Comparison of ENCODE assay signal across 9 cellular contexts in genomic region chr2:200705305-200705985, GRCh38.
A peak's percentile ranks its signal among the peaks of the same experiment; 100 is the strongest.
DNase-seq lines count a peak whose midpoint lies in the region; ATAC-seq and TF ChIP-seq lines count a peak whose summit lies in the region.
"Had no signal": no experiment of that assay in that cellular context is flagged by ENCODE, and none has a peak within 500 bp of the region (broad histone marks: within the 10 kb centered on the region; RNA-seq: fewer than 3 reads in every experiment).

No MANE protein-coding gene starts in this region.

- H3K4me1 ChIP-seq in Peyer's patch, result peaks cover 0 to 13% (median 0%) of the 10 kb centered on the region in 4 donors

- no peaks in the 10 kb centered on the region for H3K9me3 Mint-ChIP-seq in activated T-helper 2 cell treated with anti-CD3 and anti-CD28 coated beads, Interferon-gamma antibody, Interleukin-2, Interleukin-4, amounts not matched to agents 10 μg/mL and 5 μg/mL and 100 μg/mL, durations not matched to agents 14 hours and 24 hours and 36 hours

- H3K4me1 Mint-ChIP-seq in activated T-helper 2 cell treated with anti-CD3 and anti-CD28 coated beads, Interferon-gamma antibody, Interleukin-2, Interleukin-4, amounts not matched to agents 10 μg/mL and 5 μg/mL and 100 μg/mL, durations not matched to agents 14 hours and 24 hours and 36 hours (ENCODE audit: low read depth), result peaks cover 46% of the 10 kb centered on the region

- H3K36me3 Mint-ChIP-seq in activated T-helper 2 cell treated with anti-CD3 and anti-CD28 coated beads, Interferon-gamma antibody, Interleukin-2, Interleukin-4, amounts not matched to agents 10 μg/mL and 5 μg/mL and 100 μg/mL, durations not matched to agents 14 hours and 24 hours and 36 hours (ENCODE audit: low read depth), result no peaks in the 10 kb centered on the region

- no peak for TF ChIP-seq CTCF in Peyer's patch (IDR thresholded peaks at IDR 0.05)

- H3K27ac ChIP-seq in Peyer's patch, result no peak overlapping the region

- intact Hi-C loops in activated T-helper 2 cell treated with anti-CD3 and anti-CD28 coated beads, Interferon-gamma antibody, Interleukin-2, Interleukin-4, amounts not matched to agents 10 μg/mL and 5 μg/mL and 100 μg/mL, durations not matched to agents 14 hours and 24 hours and 36 hours (cut with micrococcal nuclease), result no loop called here
- intact Hi-C loops in left cardiac atrium (cut with DNase I), result no loop called here
- intact Hi-C loops in sciatic nerve (cut with DNase I), result no loop called here

- peak; percentile 27 to 55 for ATAC-seq in left cardiac atrium
- ATAC-seq in sciatic nerve, result peak; percentile 41

- no peak overlapping the region for H3K4me3 Mint-ChIP-seq in activated T-helper 2 cell treated with anti-CD3 and anti-CD28 coated beads, Interferon-gamma antibody, Interleukin-2, Interleukin-4, amounts not matched to agents 10 μg/mL and 5 μg/mL and 100 μg/mL, durations not matched to agents 14 hours and 24 hours and 36 hours (ENCODE audit: low read depth)

- no peaks in the 10 kb centered on the region for H3K9me3 ChIP-seq in Peyer's patch

- DNase-seq in NCI-H2107 treated with DMSO at 0.1 percent for 48 hours (lab: John Stamatoyannopoulos, UW; ENCODE audit: unreplicated experiment) (peak; percentile 12), NCI-H2107 (lab: John Stamatoyannopoulos, UW) (no peak), left cardiac atrium (no peak), sciatic nerve (ENCODE audit: low spot score) (no peak), Peyer's patch (no peak), NCI-H1694 (lab: John Stamatoyannopoulos, UW) (no peak), COR-L47 (lab: John Stamatoyannopoulos, UW) (no peak)
- DNase-seq in activated T-helper 2 cell treated with anti-CD3 and anti-CD28 coated beads, Interferon-gamma antibody, Interleukin-2, Interleukin-4, amounts not matched to agents 10 μg/mL and 5 μg/mL and 100 μg/mL, durations not matched to agents 14 hours and 24 hours and 36 hours (ENCODE audit: low spot score), result no peak

- no peak overlapping the region for H3K4me3 ChIP-seq in Peyer's patch

- TF ChIP-seq POLR2A in Peyer's patch (IDR thresholded peaks at IDR 0.05), result no peak

- no peaks in the 10 kb centered on the region for H3K36me3 ChIP-seq in Peyer's patch

- peak overlapping the region; percentile 33 for H3K27ac Mint-ChIP-seq in activated T-helper 2 cell treated with anti-CD3 and anti-CD28 coated beads, Interferon-gamma antibody, Interleukin-2, Interleukin-4, amounts not matched to agents 10 μg/mL and 5 μg/mL and 100 μg/mL, durations not matched to agents 14 hours and 24 hours and 36 hours
- H3K27ac Mint-ChIP-seq: progenitor cell of endocrine pancreas had no signal

- H3K27me3 ChIP-seq in Peyer's patch, result no peaks in the 10 kb centered on the region

- H3K27me3 Mint-ChIP-seq in activated T-helper 2 cell treated with anti-CD3 and anti-CD28 coated beads, Interferon-gamma antibody, Interleukin-2, Interleukin-4, amounts not matched to agents 10 μg/mL and 5 μg/mL and 100 μg/mL, durations not matched to agents 14 hours and 24 hours and 36 hours (ENCODE audit: low read depth), result no peaks in the 10 kb centered on the region
